ENCODE assay signal across 20 cellular contexts in the genomic region with DNA sequence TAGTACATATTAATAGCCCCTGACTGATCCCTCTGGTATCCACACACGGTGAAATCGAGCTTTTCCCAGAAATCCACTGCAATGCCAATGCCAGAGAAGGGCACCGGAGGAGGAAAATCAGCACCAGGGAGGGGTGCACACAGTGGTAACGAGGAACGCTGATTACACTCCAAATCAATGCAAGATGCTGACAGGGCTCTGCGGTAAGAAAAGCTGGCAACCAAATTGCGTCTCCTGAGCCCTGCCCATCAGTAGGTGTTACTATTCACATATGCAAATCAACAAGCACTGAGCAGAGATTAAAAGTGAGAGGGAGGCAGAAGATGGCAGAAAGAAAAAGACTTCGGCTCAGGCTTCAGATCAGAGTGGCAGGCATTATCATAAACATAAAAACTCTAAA.
DNase-seq lines count a peak whose midpoint lies in the region; ATAC-seq and TF ChIP-seq lines count a peak whose summit lies in the region.
"Had no signal": no experiment of that assay in that cellular context is flagged by ENCODE, and none has a peak within 500 bp of the region (broad histone marks: within the 10 kb centered on the region; RNA-seq: fewer than 3 reads in every experiment).

No MANE protein-coding gene starts in this region.

- peaks cover 13 to 25% (median 22%) of the 10 kb centered on the region in 5 experiments for H3K9me3 Mint-ChIP-seq in brain

- WGBS in right cardiac atrium = 33% methylated on average over 8 of the region's 8 CpGs

- peak overlapping the region in 4 of 5 experiments; percentile 9 to 81 (median 18) for H3K27ac Mint-ChIP-seq in brain
- H3K27ac Mint-ChIP-seq: CD4-positive, CD25-positive, alpha-beta regulatory T cell had no signal

- DNase-seq in left cardiac atrium = no peak
- no peak for DNase-seq in right cardiac atrium
- DNase-seq in myocyte (ENCODE audit: low read depth) = peak; percentile 6
- DNase-seq in HuH-7 (ENCODE audit: low spot score) = no peak
- DNase-seq: BE2C; Caco-2; CD4-positive, CD25-positive, alpha-beta regulatory T cell; DMS153; GF-D8; GOT3; NCI-H1694 treated with DMSO at 0.1 percent for 48 hours; NCI-H2107; NCI-H510A treated with DMSO at 0.1 percent for 48 hours; SHP77; SK-N-SH had no signal

- H3K27me3 ChIP-seq in right cardiac atrium (ENCODE audit: control insufficient read depth, insufficient read depth) = no peaks in the 10 kb centered on the region
- H3K27me3 ChIP-seq: BE2C had no signal

- H3K27ac ChIP-seq in right cardiac atrium (ENCODE audit: low read length) = no peak overlapping the region

- H3K27me3 Mint-ChIP-seq in brain = no peaks in the 10 kb centered on the region

- H3K9me3 ChIP-seq in right cardiac atrium (ENCODE audit: control insufficient read depth, low read length) = no peaks in the 10 kb centered on the region
- H3K9me3 ChIP-seq: BE2C, SK-N-SH had no signal

- ATAC-seq in left cardiac atrium = peak; percentile 65 to 98
- no peak for ATAC-seq in right cardiac atrium
- no peak for ATAC-seq in GM21367 (IDR thresholded peaks at IDR 0.05; ENCODE audit: unreplicated experiment)
- no peak for ATAC-seq in HG03565 (IDR thresholded peaks at IDR 0.05; ENCODE audit: unreplicated experiment)
- ATAC-seq in GM19324 (IDR thresholded peaks at IDR 0.05; ENCODE audit: low FRiP score, unreplicated experiment) = no peak
- ATAC-seq: K562 had no signal

- no peaks in the 10 kb centered on the region for H3K36me3 Mint-ChIP-seq in brain

- peak overlapping the region in 3 of 5 experiments; percentile 47 to 75 (median 49) for H3K4me3 Mint-ChIP-seq in brain
- H3K4me3 Mint-ChIP-seq: CD4-positive, CD25-positive, alpha-beta regulatory T cell had no signal

- intact Hi-C loops in left cardiac atrium (cut with DNase I) (no loop called here), right cardiac atrium (cut with DNase I) (no loop called here)

- peaks cover 37% of the 10 kb centered on the region for H3K4me1 Mint-ChIP-seq in brain
- H3K4me1 Mint-ChIP-seq: CD4-positive, CD25-positive, alpha-beta regulatory T cell had no signal

- no peak overlapping the region for H3K4me3 ChIP-seq in right cardiac atrium (ENCODE audit: low read length)
- H3K4me3 ChIP-seq: K562 had no signal

- no peaks in the 10 kb centered on the region for H3K4me1 ChIP-seq in right cardiac atrium (ENCODE audit: control insufficient read depth, insufficient read depth, low read length)
- H3K4me1 ChIP-seq: BE2C, Caco-2 had no signal

- no peak for TF ChIP-seq CTCF in brain (conservative IDR thresholded peaks at IDR 0.05)

Comparison
In these comparisons a context has a peak if more than half of its experiments do, and no peak if none do; other contexts are left out.
1. ATAC-seq: peak in left cardiac atrium (2 of 2); none in right cardiac atrium (0 of 2), GM21367 (single experiment), HG03565 (single experiment) and GM19324 (single experiment).